In the genomic region with DNA sequence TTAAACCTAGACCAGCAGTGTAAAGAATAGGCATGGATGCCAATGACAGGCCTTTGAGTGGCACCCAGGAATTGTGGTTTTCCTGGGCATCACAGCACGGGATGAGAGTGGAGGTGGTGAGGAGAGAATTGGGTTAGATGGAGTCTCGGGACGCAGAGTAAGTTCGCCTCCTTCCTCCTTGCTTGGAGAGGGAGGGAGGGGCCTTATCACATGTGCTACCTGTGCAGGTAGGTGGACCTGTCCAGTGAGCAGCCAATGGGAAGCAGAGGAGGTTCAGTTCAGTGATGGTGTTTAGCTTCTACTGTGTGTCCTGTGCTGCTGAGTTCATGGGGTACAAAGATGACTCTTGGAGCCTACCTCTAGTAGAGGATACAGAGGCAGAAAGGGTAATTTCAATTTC, we compare ENCODE assay signal across 14 cellular contexts.
"Had no signal": no experiment of that assay in that cellular context is flagged by ENCODE, and none has a peak within 500 bp of the region (broad histone marks: within the 10 kb centered on the region; RNA-seq: fewer than 3 reads in every experiment).

No MANE protein-coding gene starts in this region.

- H3K27ac ChIP-seq: adrenal gland, breast epithelium, esophagus squamous epithelium had no signal

- H3K27me3 Mint-ChIP-seq: activated CD4-positive, alpha-beta memory T cell treated with anti-CD3 and anti-CD28 coated beads, Interleukin-2, amount 10 ng/mL, durations not matched to agents 7 days and 5 days had no signal

- DNase-seq: activated CD4-positive, alpha-beta memory T cell treated with anti-CD3 and anti-CD28 coated beads, Interleukin-2, amount 10 ng/mL, durations not matched to agents 7 days and 5 days; activated CD4-positive, alpha-beta T cell treated with anti-CD3 and anti-CD28 coated beads for 1 hour; activated T-cell treated with anti-CD3 and anti-CD28 coated beads, Interleukin-2, amount 50 U/mL, for 72 hours; adrenal gland; esophagus squamous epithelium; foreskin fibroblast; head of caudate nucleus; left colon; mammary epithelial cell; stimulated activated CD4-positive, alpha-beta T cell treated with anti-CD3 and anti-CD28 coated beads, Interleukin-4, amount 100 ng/mL, for 24 hours; stomach had no signal

- H3K9me3 Mint-ChIP-seq: activated CD4-positive, alpha-beta memory T cell treated with anti-CD3 and anti-CD28 coated beads, Interleukin-2, amount 10 ng/mL, durations not matched to agents 7 days and 5 days; activated T-cell treated with anti-CD3 and anti-CD28 coated beads, Interleukin-2, amount 50 U/mL, for 72 hours; nephron had no signal

- H3K4me3 ChIP-seq: adrenal gland, breast epithelium, esophagus squamous epithelium, stomach, tibial nerve had no signal

- H3K4me3 Mint-ChIP-seq: activated CD4-positive, alpha-beta memory T cell treated with anti-CD3 and anti-CD28 coated beads, Interleukin-2, amount 10 ng/mL, durations not matched to agents 7 days and 5 days; activated T-cell treated with anti-CD3 and anti-CD28 coated beads, Interleukin-2, amount 50 U/mL, for 72 hours; nephron had no signal

- ATAC-seq: activated T-cell treated with anti-CD3 and anti-CD28 coated beads, Interleukin-2, amount 50 U/mL, for 72 hours; left colon had no signal

- H3K27me3 ChIP-seq: adrenal gland, breast epithelium, esophagus squamous epithelium, stomach, tibial nerve had no signal

- H3K36me3 ChIP-seq: adrenal gland, breast epithelium, tibial nerve had no signal

- H3K27ac Mint-ChIP-seq: activated CD4-positive, alpha-beta memory T cell treated with anti-CD3 and anti-CD28 coated beads, Interleukin-2, amount 10 ng/mL, durations not matched to agents 7 days and 5 days; activated T-cell treated with anti-CD3 and anti-CD28 coated beads, Interleukin-2, amount 50 U/mL, for 72 hours had no signal

- H3K9me3 ChIP-seq: adrenal gland, breast epithelium, esophagus squamous epithelium, stomach, tibial nerve had no signal
